Comparison of ENCODE assay signal across 1 cellular context in genomic region chr21:31730687-31731111, GRCh38.
A peak's percentile ranks its signal among the peaks of the same experiment; 100 is the strongest.
TF ChIP-seq lines count a peak whose summit lies in the region.

No MANE protein-coding gene starts in this region.

TF ChIP-seq in K562, 482 proteins besides CTCF, POLR2A, EP300 and RAD21 (continued from another document):
- TF ChIP-seq SFPQ (IDR thresholded peaks at IDR 0.05; ENCODE audit: low read depth, low read length) = no peak
- 0 out of 4 replicates have a peak, but pooled peaks of 1 of the 2 experiments have one; percentile 22 for TF ChIP-seq UBTF (IDR thresholded peaks at IDR 0.05; ENCODE audit: borderline replicate concordance in 1 of 2, low read depth in 2 of 2, low read length in 2 of 2)
- TF ChIP-seq MYBL2 (IDR thresholded peaks at IDR 0.05; ENCODE audit: low read depth) = no peak
- TF ChIP-seq MYBL2 (CRISPR knock-in tag; IDR thresholded peaks at IDR 0.05; ENCODE audit: borderline replicate concordance) = no peak
- no peak for TF ChIP-seq KAT8 (IDR thresholded peaks at IDR 0.05; ENCODE audit: low read depth)
- peak; percentile 14; the same call in 1 of the 2 replicates for TF ChIP-seq SMARCA4 (IDR thresholded peaks at IDR 0.05)
- TF ChIP-seq PRDM10 (IDR thresholded peaks at IDR 0.05; ENCODE audit: partially characterized antibody) = peak; percentile 47
- TF ChIP-seq CTCFL (IDR thresholded peaks at IDR 0.05; ENCODE audit: borderline replicate concordance, insufficient read depth, low read depth, low read length, poor library complexity, severe bottlenecking) = no peak
- TF ChIP-seq ETS1 (conservative IDR thresholded peaks at IDR 0.05; ENCODE audit: control insufficient read depth, low read depth, low read length) = 0 out of 2 replicates have a peak, but pooled peaks have one; percentile 9
- TF ChIP-seq SAP30 (IDR thresholded peaks at IDR 0.05; ENCODE audit: borderline replicate concordance, insufficient read depth, low read depth, low read length, poor library complexity, severe bottlenecking) = peak; percentile 29
- TF ChIP-seq MECOM (CRISPR knock-in tag; IDR thresholded peaks at IDR 0.05) = 0 out of 2 replicates have a peak, but pooled peaks have one; percentile 5
- TF ChIP-seq CXXC5 (CRISPR knock-in tag; IDR thresholded peaks at IDR 0.05) = peak; percentile 23; the same call in 1 of the 2 replicates
- no peak for TF ChIP-seq HLTF (IDR thresholded peaks at IDR 0.05)
TF ChIP-seq in K562: peak in this region for 9.
